19 cellular contexts compared by ENCODE assay signal in the genomic region with DNA sequence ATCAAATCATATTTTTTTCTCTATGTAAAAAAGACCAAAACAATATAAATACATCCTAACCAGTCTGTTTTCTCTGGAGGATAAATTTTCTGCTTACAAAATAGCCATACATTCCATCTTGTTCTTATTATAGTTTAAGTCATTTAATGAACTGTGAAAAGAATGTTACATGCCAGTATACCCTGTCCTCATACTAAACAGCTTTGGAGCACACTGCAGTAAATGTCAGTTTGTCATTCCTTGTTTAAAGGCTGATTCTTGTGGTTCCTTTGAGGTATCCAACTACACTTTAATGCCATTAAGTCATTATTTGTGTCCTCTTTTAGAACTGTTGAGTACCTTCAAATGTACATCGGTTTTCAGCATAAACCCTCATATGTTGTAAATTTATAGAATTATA. TPM values are rescaled to one million over a fixed set of nuclear protein-coding genes. Genes with fewer than 3 reads are reported as not detected.
A peak's percentile ranks its signal among the peaks of the same experiment; 100 is the strongest.
DNase-seq lines count a peak whose midpoint lies in the region; ATAC-seq, FAIRE-seq and TF ChIP-seq lines count a peak whose summit lies in the region.
"Had no signal": no experiment of that assay in that cellular context is flagged by ENCODE, and none has a peak within 500 bp of the region (broad histone marks: within the 10 kb centered on the region; RNA-seq: fewer than 3 reads in every experiment).

No MANE protein-coding gene starts in this region.

- no peak for ATAC-seq in lower lobe of right lung

- in situ Hi-C loops in mammary epithelial cell (cut with MboI; ENCODE audit: low sequenced_read_pairs in 2 of 2), result no loop called here

- no peaks in the 10 kb centered on the region for H3K79me2 ChIP-seq in mammary epithelial cell (ENCODE audit: insufficient read depth, low read length)
- H3K79me2 ChIP-seq in fibroblast of lung (ENCODE audit: control insufficient read depth, insufficient read depth, low read length), result no peaks in the 10 kb centered on the region

- no peaks in the 10 kb centered on the region for H3K9me3 ChIP-seq in mammary epithelial cell (replicated peaks; ENCODE audit: insufficient read depth, low read length)
- H3K9me3 ChIP-seq in breast epithelium, result no peaks in the 10 kb centered on the region
- no peaks in the 10 kb centered on the region for H3K9me3 ChIP-seq in SK-N-MC (ENCODE audit: low read depth, low read length)
- no peaks in the 10 kb centered on the region for H3K9me3 ChIP-seq in fibroblast of lung (ENCODE audit: control insufficient read depth, insufficient read depth, low read depth, low read length)
- H3K9me3 ChIP-seq in suprapubic skin, result no peaks in the 10 kb centered on the region
- H3K9me3 ChIP-seq in lower lobe of right lung, result no peaks in the 10 kb centered on the region
- H3K9me3 ChIP-seq: Caco-2 had no signal

- no peak for TF ChIP-seq POLR2A in breast epithelium (IDR thresholded peaks at IDR 0.05)
- TF ChIP-seq POLR2A in suprapubic skin (IDR thresholded peaks at IDR 0.05), result no peak

- H3K36me3 ChIP-seq in mammary epithelial cell (ENCODE audit: insufficient read depth, low read length) (no peaks in the 10 kb centered on the region), breast epithelium (no peaks in the 10 kb centered on the region), SK-N-MC (ENCODE audit: insufficient read depth, low read length) (no peaks in the 10 kb centered on the region), fibroblast of lung (ENCODE audit: control insufficient read depth, insufficient read depth, low read length) (no peaks in the 10 kb centered on the region), suprapubic skin (no peaks in the 10 kb centered on the region), lower lobe of right lung (no peaks in the 10 kb centered on the region)

- H3K27ac ChIP-seq in mammary epithelial cell (ENCODE audit: insufficient read depth, low read depth, low read length) (no peak overlapping the region), breast epithelium (no peak overlapping the region), SK-N-MC (peak overlapping the region; percentile 68; the same call in 1 of the 2 replicates), fibroblast of lung (ENCODE audit: insufficient read depth, low read length) (no peak overlapping the region), suprapubic skin (no peak overlapping the region), lower lobe of right lung (no peak overlapping the region)
- H3K27ac ChIP-seq: 22Rv1, PC-9 had no signal

- dilution Hi-C loops in mammary epithelial cell (cut with HindIII; ENCODE audit: low sequenced_read_pairs), result loop anchor here (5.0 kb wide), 1 partner anchor 37 kb away; no protein-coding TSS in a partner anchor

- no peak for FAIRE-seq in frontal cortex (lab: Jason Lieb, UNC)
- FAIRE-seq: GM12891 had no signal

- peaks cover 19% of the 10 kb centered on the region for H3K4me1 ChIP-seq in mammary epithelial cell (ENCODE audit: insufficient read depth, low read length)
- H3K4me1 ChIP-seq in breast epithelium, result no peaks in the 10 kb centered on the region
- H3K4me1 ChIP-seq in fibroblast of lung (ENCODE audit: control insufficient read depth, extremely low read depth, insufficient read depth, low read length), result peaks cover 2% of the 10 kb centered on the region
- H3K4me1 ChIP-seq in suprapubic skin, result peaks cover 3% of the 10 kb centered on the region
- H3K4me1 ChIP-seq in lower lobe of right lung, result no peaks in the 10 kb centered on the region
- H3K4me1 ChIP-seq: Caco-2 had no signal

- H4K20me1 ChIP-seq in mammary epithelial cell (ENCODE audit: insufficient read depth, low read length) (no peaks in the 10 kb centered on the region), fibroblast of lung (ENCODE audit: control insufficient read depth, extremely low read depth, insufficient read depth, low read length) (no peaks in the 10 kb centered on the region)

- TSS peak; percentile 96 for BruUV-seq in mammary epithelial cell (replicated peaks; lab: Mats Ljungman, UMichigan)

- TF ChIP-seq CTCF in mammary epithelial cell (conservative IDR thresholded peaks at IDR 0.05 in 1 of 2, IDR thresholded peaks at IDR 0.05 in 1 of 2; ENCODE audit: extremely low read depth in 1 of 2, insufficient read depth in 1 of 2, low read depth in 1 of 2, low read length in 2 of 2), result no peak
- TF ChIP-seq CTCF in breast epithelium (IDR thresholded peaks at IDR 0.05), result no peak
- TF ChIP-seq CTCF in fibroblast of lung (conservative IDR thresholded peaks at IDR 0.05 in 1 of 2, IDR thresholded peaks at IDR 0.05 in 1 of 2; ENCODE audit: low read depth in 1 of 2, low read length in 2 of 2), result no peak
- no peak for TF ChIP-seq CTCF in suprapubic skin (IDR thresholded peaks at IDR 0.05)
- no peak for TF ChIP-seq CTCF in lower lobe of right lung (IDR thresholded peaks at IDR 0.05)

- H3K9ac ChIP-seq in mammary epithelial cell (ENCODE audit: insufficient read depth, low read length) (no peak overlapping the region), SK-N-MC (ENCODE audit: insufficient read length) (peak overlapping the region; percentile 48), fibroblast of lung (ENCODE audit: insufficient read depth, low read length) (no peak overlapping the region)

- no peak for DNase-seq in mammary epithelial cell
- no peak for DNase-seq in breast epithelium (ENCODE audit: low spot score in 2 of 2)
- no peak for DNase-seq in SK-N-MC (ENCODE audit: low read depth, low spot score)
- peak; percentile 43 to 57 for DNase-seq in fibroblast of lung (ENCODE audit: low read depth in 2 of 2)
- no peak for DNase-seq in suprapubic skin (ENCODE audit: low spot score in 2 of 2)
- DNase-seq in Ammon's horn (ENCODE audit: low spot score), result no peak
- no peak for DNase-seq in lower lobe of right lung
- DNase-seq in frontal cortex (ENCODE audit: low spot score in 2 of 2), result no peak
- DNase-seq: Caco-2, DMS53, H9, MM.1S, NCI-H1105, NCI-H187, NCI-H748 treated with DMSO at 0.1 percent for 48 hours, PC-9, SHP77 had no signal

- no peak overlapping the region for H3K4me2 ChIP-seq in mammary epithelial cell (ENCODE audit: insufficient read depth, low read depth, low read length)
- H3K4me2 ChIP-seq in fibroblast of lung (ENCODE audit: extremely low read depth, insufficient read depth, low read length), result no peak overlapping the region
- H3K4me2 ChIP-seq: PC-9 had no signal

- H3K4me3 ChIP-seq in mammary epithelial cell (replicated peaks in 1 of 3; ENCODE audit: insufficient read depth in 1 of 3, low read depth in 2 of 3, low read length in 3 of 3) (no peak overlapping the region), breast epithelium (no peak overlapping the region), SK-N-MC (peak overlapping the region; percentile 57), fibroblast of lung (replicated peaks in 1 of 4; ENCODE audit: control extremely low read depth in 1 of 4, insufficient read depth in 1 of 4, low read depth in 3 of 4, low read length in 4 of 4) (no peak overlapping the region), suprapubic skin (no peak overlapping the region), lower lobe of right lung (no peak overlapping the region)
- H3K4me3 ChIP-seq: PC-9 had no signal

- intact Hi-C loops in mammary epithelial cell (cut with micrococcal nuclease), result loop anchor here (2.0 kb wide), 1 partner anchor 31 kb away; no protein-coding TSS in a partner anchor
- intact Hi-C loops in breast epithelium (cut with DNase I; ENCODE audit: low total_unique reads), result no loop called here
- intact Hi-C loops in lower lobe of right lung (cut with DNase I), result no loop called here

- CTCF ChIA-PET in mammary epithelial cell (lab: Charles Lee; ENCODE audit: low non-redundant PET), result no interaction called here

- H2AFZ ChIP-seq in mammary epithelial cell (ENCODE audit: low read depth, low read length) (no peak overlapping the region), fibroblast of lung (ENCODE audit: low read length) (no peak overlapping the region)
- H2AFZ ChIP-seq: PC-9 had no signal

- 90% methylated on average over 1 of the region's 1 CpG for WGBS in mammary epithelial cell (ENCODE audit: low coverage, missing lambda C conversion rate)
- 55% methylated on average over 1 of the region's 1 CpG for WGBS in suprapubic skin

- H3K27me3 ChIP-seq in mammary epithelial cell (ENCODE audit: insufficient read depth, low read length) (no peaks in the 10 kb centered on the region), breast epithelium (no peaks in the 10 kb centered on the region), fibroblast of lung (ENCODE audit: control insufficient read depth, insufficient read depth, low read length) (no peaks in the 10 kb centered on the region), suprapubic skin (no peaks in the 10 kb centered on the region), lower lobe of right lung (ENCODE audit: low read depth) (no peaks in the 10 kb centered on the region)

- TF ChIP-seq EP300 in suprapubic skin (IDR thresholded peaks at IDR 0.05), result no peak

RNA-seq across cellular contexts. Expression of a gene that starts 52.7 kb away (rescaled TPM):
- 100 to 1,000 TPM; 310 to 337 TPM for total RNA-seq in mammary epithelial cell
- polyA plus RNA-seq in mammary epithelial cell, result 355 TPM
- polyA minus RNA-seq in mammary epithelial cell, result 433 TPM
- 10 to 100 TPM; 27.2 to 46.7 (median 29.6) TPM for total RNA-seq in breast epithelium
- 69.9 and 98.1 TPM in 2 replicates for total RNA-seq in fibroblast of lung
- polyA plus RNA-seq in fibroblast of lung, result 195 and 197 TPM in 2 replicates
- 69.3 and 83.6 TPM in 2 replicates for polyA plus RNA-seq in fibroblast of lung (2012)
- polyA minus RNA-seq in fibroblast of lung (ENCODE audit: low replicate concordance), result 43.5 and 86.6 TPM in 2 replicates
- total RNA-seq in suprapubic skin, result 10 to 100 TPM in 3 of 4 donors, 1 to 10 TPM in 1; 9.8 to 23.7 (median 19.0) TPM
- total RNA-seq in lower lobe of right lung, result 36.5 TPM
- total RNA-seq in frontal cortex, result 31.4 TPM

Comparison
In these comparisons a context has a peak if more than half of its experiments do, and no peak if none do; other contexts are left out.
1. DNase-seq: peak in fibroblast of lung (2 of 2); none in mammary epithelial cell (single experiment), breast epithelium (0 of 2), SK-N-MC (single experiment), suprapubic skin (0 of 2), Ammon's horn (single experiment), lower lobe of right lung (single experiment) and frontal cortex (0 of 2).